In genomic region chr1:53278294-53278693, GRCh38 we compare ENCODE assay signal across 1 cellular context.
TF ChIP-seq lines count a peak whose summit lies in the region.

No MANE protein-coding gene starts in this region.

TF ChIP-seq in GM23338, 12 proteins besides CTCF, POLR2A, EP300 and RAD21 (continued from another document):
- TF ChIP-seq REST (IDR thresholded peaks at IDR 0.05; ENCODE audit: unreplicated experiment) (no peak), ZNF114 (CRISPR knock-in tag; IDR thresholded peaks at IDR 0.05) (no peak), CREB1 (CRISPR knock-in tag; IDR thresholded peaks at IDR 0.05; ENCODE audit: low read depth) (no peak), EZH2phosphoT487 (IDR thresholded peaks at IDR 0.05; ENCODE audit: unreplicated experiment) (no peak), STAT1 (IDR thresholded peaks at IDR 0.05; ENCODE audit: unreplicated experiment) (no peak), JUNB (IDR thresholded peaks at IDR 0.05; ENCODE audit: unreplicated experiment) (no peak), EZH2 (IDR thresholded peaks at IDR 0.05; ENCODE audit: low read depth, unreplicated experiment) (no peak), ZNF462 (CRISPR knock-in tag; IDR thresholded peaks at IDR 0.05) (no peak), ZNF331 (CRISPR knock-in tag; IDR thresholded peaks at IDR 0.05; ENCODE audit: low read depth) (no peak), POLR2AphosphoS5 (IDR thresholded peaks at IDR 0.05; ENCODE audit: low read depth) (no peak)
